In genomic region chr1:232973652-232974611, GRCh38 we compare ENCODE assay signal across 23 cellular contexts.
"Had no signal": no experiment of that assay in that cellular context is flagged by ENCODE, and none has a peak within 500 bp of the region (broad histone marks: within the 10 kb centered on the region; RNA-seq: fewer than 3 reads in every experiment).

No MANE protein-coding gene starts in this region.

- H3K4me3 ChIP-seq: colonic mucosa, gastrocnemius medialis, lung, sigmoid colon, testis had no signal

- DNase-seq: activated CD4-positive, alpha-beta memory T cell treated with anti-CD3 and anti-CD28 coated beads, Interleukin-2, amount 10 ng/mL, durations not matched to agents 7 days and 5 days; activated CD4-positive, alpha-beta T cell treated with anti-CD3 and anti-CD28 coated beads for 48 hours; activated CD4-positive, CD25-positive, alpha-beta regulatory T cell; activated CD8-positive, alpha-beta memory T cell treated with anti-CD3 and anti-CD28 coated beads, Interleukin-2, amount 10 ng/mL, durations not matched to agents 7 days and 5 days; activated effector memory CD4-positive, alpha-beta T cell treated with Interleukin-2 at 50 U/mL for 16 hours; anterior cingulate cortex; caudate nucleus; colonic mucosa; gastrocnemius medialis; kidney; sigmoid colon; stimulated activated CD4-positive, alpha-beta T cell treated with anti-CD3 and anti-CD28 coated beads, Interleukin-4, amount 100 ng/mL, for 4 hours; T-helper 9 cell; testis had no signal

- H3K79me2 ChIP-seq: parathyroid adenoma had no signal

- ATAC-seq: activated CD8-positive, alpha-beta memory T cell treated with anti-CD3 and anti-CD28 coated beads, Interleukin-2, amount 10 ng/mL, durations not matched to agents 7 days and 5 days; left lobe of liver; natural killer cell treated with Interleukin-12 subunit alpha and Interleukin-12 subunit beta and Interleukin-15 and Interleukin-18, amount 100 ng/mL, for 72 hours; stimulated activated memory B cell treated with anti-CD40 and anti-IgM and Interleukin-4, amounts not matched to agents 10 μg/mL and 1 μg/mL and 100 μg/mL, for 72 hours had no signal

- H3K27me3 Mint-ChIP-seq: activated CD4-positive, alpha-beta memory T cell treated with anti-CD3 and anti-CD28 coated beads, Interleukin-2, amount 10 ng/mL, durations not matched to agents 7 days and 5 days; activated CD8-positive, alpha-beta memory T cell treated with anti-CD3 and anti-CD28 coated beads, Interleukin-2, amount 10 ng/mL, durations not matched to agents 7 days and 5 days; activated naive CD8-positive, alpha-beta T cell; brain; natural killer cell treated with Interleukin-12 subunit alpha and Interleukin-12 subunit beta and Interleukin-15 and Interleukin-18, amount 100 ng/mL, for 72 hours; stimulated activated memory B cell treated with anti-CD40 and anti-IgM and Interleukin-4, amounts not matched to agents 10 μg/mL and 1 μg/mL and 100 μg/mL, for 72 hours; type B pancreatic cell had no signal

- H2AFZ ChIP-seq: parathyroid adenoma had no signal

- H3K4me1 Mint-ChIP-seq: brain had no signal

- H3K9me3 ChIP-seq: colonic mucosa, gastrocnemius medialis, testis had no signal

- H3K27ac Mint-ChIP-seq: activated CD4-positive, alpha-beta memory T cell treated with anti-CD3 and anti-CD28 coated beads, Interleukin-2, amount 10 ng/mL, durations not matched to agents 7 days and 5 days; activated CD8-positive, alpha-beta memory T cell treated with anti-CD3 and anti-CD28 coated beads, Interleukin-2, amount 10 ng/mL, durations not matched to agents 7 days and 5 days; activated naive CD8-positive, alpha-beta T cell; brain; mesothelial cell of epicardium; natural killer cell treated with Interleukin-12 subunit alpha and Interleukin-12 subunit beta and Interleukin-15 and Interleukin-18, amount 100 ng/mL, for 72 hours; stimulated activated memory B cell treated with anti-CD40 and anti-IgM and Interleukin-4, amounts not matched to agents 10 μg/mL and 1 μg/mL and 100 μg/mL, for 72 hours; type B pancreatic cell had no signal

- H3K9ac ChIP-seq: parathyroid adenoma had no signal

- H3K27ac ChIP-seq: colonic mucosa, gastrocnemius medialis, parathyroid adenoma, sigmoid colon, testis had no signal

- H3K27me3 ChIP-seq: colonic mucosa, gastrocnemius medialis, sigmoid colon, testis had no signal

- H3K4me3 Mint-ChIP-seq: activated CD4-positive, alpha-beta memory T cell treated with anti-CD3 and anti-CD28 coated beads, Interleukin-2, amount 10 ng/mL, durations not matched to agents 7 days and 5 days; activated CD8-positive, alpha-beta memory T cell treated with anti-CD3 and anti-CD28 coated beads, Interleukin-2, amount 10 ng/mL, durations not matched to agents 7 days and 5 days; activated naive CD8-positive, alpha-beta T cell; brain; mesothelial cell of epicardium; natural killer cell treated with Interleukin-12 subunit alpha and Interleukin-12 subunit beta and Interleukin-15 and Interleukin-18, amount 100 ng/mL, for 72 hours; stimulated activated memory B cell treated with anti-CD40 and anti-IgM and Interleukin-4, amounts not matched to agents 10 μg/mL and 1 μg/mL and 100 μg/mL, for 72 hours; type B pancreatic cell had no signal

- H3K4me1 ChIP-seq: colonic mucosa, parathyroid adenoma, testis had no signal
